Comparison of ENCODE assay signal across 14 cellular contexts in genomic region chr2:8134105-8134903, GRCh38.
DNase-seq lines count a peak whose midpoint lies in the region; TF ChIP-seq lines count a peak whose summit lies in the region.
"Had no signal": no experiment of that assay in that cellular context is flagged by ENCODE, and none has a peak within 500 bp of the region (broad histone marks: within the 10 kb centered on the region; RNA-seq: fewer than 3 reads in every experiment).

No MANE protein-coding gene starts in this region.

- H3K4me1 ChIP-seq in smooth muscle cell (ENCODE audit: low read depth) = no peaks in the 10 kb centered on the region

- H3K9me3 Mint-ChIP-seq in CD14-positive monocyte (peaks cover 0 to 5% (median 3%) of the 10 kb centered on the region in 7 donors), nephron progenitor cell (peaks cover 3% of the 10 kb centered on the region)
- H3K9me3 Mint-ChIP-seq: activated naive CD4-positive, alpha-beta T cell treated with anti-CD3 and anti-CD28 coated beads, Interleukin-2, amount 50 U/mL, for 24 hours had no signal

- H2AFZ ChIP-seq in smooth muscle cell (ENCODE audit: low read depth) = no peak overlapping the region

- no peaks in the 10 kb centered on the region for H3K9me3 ChIP-seq in smooth muscle cell (replicated peaks; ENCODE audit: low read depth)

- no peak overlapping the region for H3K4me3 Mint-ChIP-seq in CD14-positive monocyte
- H3K4me3 Mint-ChIP-seq in nephron progenitor cell = no peak overlapping the region
- H3K4me3 Mint-ChIP-seq: activated CD8-positive, alpha-beta memory T cell treated with anti-CD3 and anti-CD28 coated beads, Interleukin-2, amount 10 ng/mL, durations not matched to agents 7 days and 5 days; activated naive CD4-positive, alpha-beta T cell treated with anti-CD3 and anti-CD28 coated beads, Interleukin-2, amount 50 U/mL, for 24 hours had no signal

- no peaks in the 10 kb centered on the region for H3F3A ChIP-seq in smooth muscle cell (ENCODE audit: low read depth)

- WGBS in smooth muscle cell (ENCODE audit: low lambda C conversion rate) = 92% methylated on average over 16 of the region's 16 CpGs

- H4K20me1 ChIP-seq in smooth muscle cell (ENCODE audit: low read depth) = no peaks in the 10 kb centered on the region

- no peak overlapping the region for H3K9ac ChIP-seq in smooth muscle cell (ENCODE audit: low read depth)

- no peak overlapping the region for H3K4me3 ChIP-seq in smooth muscle cell
- H3K4me3 ChIP-seq: cardiac muscle cell had no signal

- H3K36me3 ChIP-seq in smooth muscle cell (ENCODE audit: low read depth) = no peaks in the 10 kb centered on the region
- H3K36me3 ChIP-seq: cardiac muscle cell had no signal

- H3K27me3 Mint-ChIP-seq in CD14-positive monocyte (ENCODE audit: low read depth in 3 of 3) (peaks cover 2 to 8% (median 4%) of the 10 kb centered on the region in 3 donors), nephron progenitor cell (ENCODE audit: low read depth, poor library complexity) (no peaks in the 10 kb centered on the region)
- H3K27me3 Mint-ChIP-seq: activated CD8-positive, alpha-beta memory T cell treated with anti-CD3 and anti-CD28 coated beads, Interleukin-2, amount 10 ng/mL, durations not matched to agents 7 days and 5 days; activated naive CD4-positive, alpha-beta T cell treated with anti-CD3 and anti-CD28 coated beads, Interleukin-2, amount 50 U/mL, for 24 hours had no signal

- DNase-seq in CD14-positive monocyte (ENCODE audit: low spot score) (no peak), NCI-H1092 treated with DMSO at 0.1 percent for 48 hours (lab: John Stamatoyannopoulos, UW) (peak; percentile 29), SHP77 treated with DMSO at 0.1 percent for 48 hours (lab: John Stamatoyannopoulos, UW) (peak; percentile 92), nephron progenitor cell (no peak), cerebellum (ENCODE audit: low spot score) (no peak), NCI-H1930 (lab: John Stamatoyannopoulos, UW) (no peak), substantia nigra (lab: John Stamatoyannopoulos, UW) (no peak), smooth muscle cell (lab: John Stamatoyannopoulos, UW; ENCODE audit: unreplicated experiment) (no peak)
- DNase-seq: activated CD8-positive, alpha-beta memory T cell treated with anti-CD3 and anti-CD28 coated beads, Interleukin-2, amount 10 ng/mL, durations not matched to agents 7 days and 5 days; DMS79 treated with DMSO at 0.1 percent for 48 hours; NCI-H82; stimulated activated CD4-positive, alpha-beta T cell treated with anti-CD3 and anti-CD28 coated beads, Interleukin-2, amount 100 ng/mL, for 24 hours had no signal

- H3K27me3 ChIP-seq in smooth muscle cell (ENCODE audit: low read depth) = no peaks in the 10 kb centered on the region
- H3K27me3 ChIP-seq: cardiac muscle cell had no signal

- no peaks in the 10 kb centered on the region for H3K79me2 ChIP-seq in smooth muscle cell (ENCODE audit: low read depth)

- H3K4me2 ChIP-seq in smooth muscle cell = no peak overlapping the region

- H3K4me1 Mint-ChIP-seq in CD14-positive monocyte (peaks cover 29% of the 10 kb centered on the region), nephron progenitor cell (peaks cover 42% of the 10 kb centered on the region)
- H3K4me1 Mint-ChIP-seq: activated naive CD4-positive, alpha-beta T cell treated with anti-CD3 and anti-CD28 coated beads, Interleukin-2, amount 50 U/mL, for 24 hours had no signal

- H3K27ac ChIP-seq in substantia nigra (ENCODE audit: low read depth, low read length, poor library complexity, severe bottlenecking) (no peak overlapping the region), smooth muscle cell (ENCODE audit: low read depth) (no peak overlapping the region)
- H3K27ac ChIP-seq: cardiac muscle cell had no signal

- intact Hi-C loops in CD14-positive monocyte (cut with micrococcal nuclease) = no loop called here

- no peak for TF ChIP-seq CTCF in CD14-positive monocyte (IDR thresholded peaks at IDR 0.05)
- no peak for TF ChIP-seq CTCF in nephron progenitor cell (IDR thresholded peaks at IDR 0.05)
- TF ChIP-seq CTCF in smooth muscle cell (IDR thresholded peaks at IDR 0.05; ENCODE audit: borderline replicate concordance, insufficient read depth, poor library complexity, severe bottlenecking) = no peak

- H3K36me3 Mint-ChIP-seq in CD14-positive monocyte = no peaks in the 10 kb centered on the region
- peaks cover 4% of the 10 kb centered on the region for H3K36me3 Mint-ChIP-seq in nephron progenitor cell (ENCODE audit: low read depth)

- H3K27ac Mint-ChIP-seq in CD14-positive monocyte (peak overlapping the region in 4 of 7 donors; percentile 28 to 82 (median 62)), nephron progenitor cell (peak overlapping the region; percentile 91)
- H3K27ac Mint-ChIP-seq: activated CD8-positive, alpha-beta memory T cell treated with anti-CD3 and anti-CD28 coated beads, Interleukin-2, amount 10 ng/mL, durations not matched to agents 7 days and 5 days; activated naive CD4-positive, alpha-beta T cell treated with anti-CD3 and anti-CD28 coated beads, Interleukin-2, amount 50 U/mL, for 24 hours had no signal

Comparison
In these comparisons a context has a peak if more than half of its experiments do, and no peak if none do; other contexts are left out.
1. DNase-seq: peak in NCI-H1092 treated with DMSO at 0.1 percent for 48 hours (single experiment) and SHP77 treated with DMSO at 0.1 percent for 48 hours (single experiment); none in CD14-positive monocyte (single experiment), nephron progenitor cell (single experiment), cerebellum (single experiment), NCI-H1930 (0 of 2), substantia nigra (0 of 49) and smooth muscle cell (single experiment).